Comparison of ENCODE assay signal across 11 cellular contexts in the genomic region with DNA sequence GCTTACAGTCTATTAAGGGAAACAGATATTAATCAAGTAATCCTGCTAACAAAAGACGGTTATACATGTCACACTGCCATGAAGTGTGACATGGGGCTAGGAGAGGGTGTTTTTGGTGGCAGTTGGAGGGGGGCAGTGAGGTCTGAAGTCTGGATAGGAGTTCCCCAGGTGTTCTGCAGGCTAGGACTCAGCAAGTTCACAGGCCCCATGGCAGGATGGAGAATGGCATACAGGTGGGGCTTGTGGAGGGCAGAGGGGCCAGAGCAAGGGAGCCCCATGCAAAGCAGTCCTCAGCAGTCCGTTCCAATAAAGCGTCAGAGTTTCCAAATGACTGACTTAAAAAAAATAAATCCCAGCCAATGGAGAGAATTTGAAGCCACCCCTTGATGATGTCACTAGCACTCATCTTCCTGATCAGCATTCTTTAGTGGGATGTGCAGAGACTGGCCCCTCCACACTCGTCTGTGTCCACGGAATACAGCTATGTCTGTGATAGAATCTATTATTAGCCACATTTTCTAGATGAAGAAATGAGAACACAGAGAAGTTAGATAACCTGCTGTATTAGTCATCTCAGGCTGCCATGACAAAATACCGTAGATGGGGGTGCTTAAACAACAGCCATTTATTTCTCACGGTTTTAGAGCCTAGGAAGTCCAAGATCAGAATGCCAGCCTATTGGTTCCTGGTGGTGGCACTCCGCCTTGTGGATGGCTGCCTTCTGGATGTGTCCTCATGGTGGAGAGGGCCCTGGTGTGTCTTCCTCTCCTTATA. TPM values are rescaled to one million over a fixed set of nuclear protein-coding genes. Genes with fewer than 3 reads are reported as not detected.
DNase-seq lines count a peak whose midpoint lies in the region; ATAC-seq and TF ChIP-seq lines count a peak whose summit lies in the region.
"Had no signal": no experiment of that assay in that cellular context is flagged by ENCODE, and none has a peak within 500 bp of the region (broad histone marks: within the 10 kb centered on the region; RNA-seq: fewer than 3 reads in every experiment).

No MANE protein-coding gene starts in this region.

- H4K20me1 ChIP-seq in osteoblast (ENCODE audit: insufficient read depth, low read length): peaks cover 4% of the 10 kb centered on the region

- no peak overlapping the region for H3K4me3 ChIP-seq in Panc1 (ENCODE audit: low read depth in 2 of 2, low read length in 2 of 2)
- H3K4me3 ChIP-seq in esophagus muscularis mucosa: no peak overlapping the region
- H3K4me3 ChIP-seq in osteoblast (ENCODE audit: insufficient read depth, low read length): no peak overlapping the region

- 61% methylated on average over 8 of the region's 8 CpGs for WGBS in esophagus muscularis mucosa

- peaks cover 15% of the 10 kb centered on the region for H3K4me1 ChIP-seq in Panc1 (ENCODE audit: control insufficient read depth, insufficient read depth, low read length)
- H3K4me1 ChIP-seq in esophagus muscularis mucosa: peaks cover 36 to 52% (median 46%) of the 10 kb centered on the region in 4 donors
- peaks cover 18% of the 10 kb centered on the region for H3K4me1 ChIP-seq in osteoblast (ENCODE audit: insufficient read depth, low read length)

- intact Hi-C loops in Panc1 (cut with micrococcal nuclease; ENCODE audit: unreplicated experiment): no loop called here
- intact Hi-C loops in esophagus muscularis mucosa (cut with DNase I): no loop called here

- POLR2A ChIA-PET in Panc1 (lab: Charles Lee): no interaction called here

- H3K4me2 ChIP-seq in osteoblast (ENCODE audit: insufficient read depth, low read length): peak overlapping the region; percentile 67

- no TSS peak for BruUV-seq in Panc1 (replicated peaks; lab: Mats Ljungman, UMichigan)

- TF ChIP-seq POLR2A in esophagus muscularis mucosa (IDR thresholded peaks at IDR 0.05; ENCODE audit: low read depth): no peak

- H3K27me3 ChIP-seq in Panc1 (ENCODE audit: control insufficient read depth, insufficient read depth, low read length) (0 out of 2 replicates have a peak, but pooled peaks cover 2% of the 10 kb centered on the region), esophagus muscularis mucosa (no peaks in the 10 kb centered on the region), osteoblast (ENCODE audit: insufficient read depth, low read length) (peaks cover 3% of the 10 kb centered on the region)

- no peak for TF ChIP-seq EP300 in esophagus muscularis mucosa (IDR thresholded peaks at IDR 0.05)

- H3K9me3 ChIP-seq in Panc1 (ENCODE audit: control insufficient read depth, insufficient read depth, low read depth, low read length): no peaks in the 10 kb centered on the region
- no peaks in the 10 kb centered on the region for H3K9me3 ChIP-seq in esophagus muscularis mucosa
- no peaks in the 10 kb centered on the region for H3K9me3 ChIP-seq in osteoblast (ENCODE audit: low read depth, low read length)

- in situ Hi-C loops in Panc1 (cut with HindIII; ENCODE audit: low pct_unique_long_range_greater_than_20kb, low sequenced_read_pairs): no loop called here

- no peak for TF ChIP-seq CTCF in Panc1 (IDR thresholded peaks at IDR 0.05)
- no peak for TF ChIP-seq CTCF in esophagus muscularis mucosa (IDR thresholded peaks at IDR 0.05)
- no peak for TF ChIP-seq CTCF in osteoblast (IDR thresholded peaks at IDR 0.05; ENCODE audit: extremely low read depth, low read depth, low read length)

- H2AFZ ChIP-seq in osteoblast (ENCODE audit: low read length): no peak overlapping the region

- H3K36me3 ChIP-seq in Panc1 (ENCODE audit: control insufficient read depth, insufficient read depth, low read length) (no peaks in the 10 kb centered on the region), esophagus muscularis mucosa (peaks cover 0 to 20% (median 17%) of the 10 kb centered on the region in 4 donors), osteoblast (ENCODE audit: insufficient read depth, low read length) (no peaks in the 10 kb centered on the region)

- peak; percentile 28 for DNase-seq in COLO668 (lab: John Stamatoyannopoulos, UW; ENCODE audit: unreplicated experiment)
- DNase-seq in Panc1 (ENCODE audit: low read depth, low spot score): no peak
- DNase-seq in esophagus muscularis mucosa (ENCODE audit: extremely low spot score): no peak
- peak; percentile 88 for DNase-seq in osteoblast (ENCODE audit: insufficient read length, low spot score, missing footprints)
- DNase-seq in NCI-H1092 (lab: John Stamatoyannopoulos, UW): no peak
- no peak for DNase-seq in substantia nigra (lab: John Stamatoyannopoulos, UW)
- DNase-seq: H7, left colon, T-helper 2 cell had no signal

- H3K79me2 ChIP-seq in osteoblast (ENCODE audit: insufficient read depth, low read length): no peaks in the 10 kb centered on the region

- no peak for ATAC-seq in Panc1
- ATAC-seq in GM19023 (IDR thresholded peaks at IDR 0.05; ENCODE audit: unreplicated experiment): no peak
- no peak for ATAC-seq in GM21390 (IDR thresholded peaks at IDR 0.05; ENCODE audit: unreplicated experiment)

- H3K27ac ChIP-seq in Panc1 (ENCODE audit: low read length): peak overlapping the region; percentile 66; the same call in 1 of the 2 replicates
- peak overlapping the region; percentile 84 to 90 (median 89) for H3K27ac ChIP-seq in esophagus muscularis mucosa (replicated peaks in 1 of 4)
- no peak overlapping the region for H3K27ac ChIP-seq in osteoblast (ENCODE audit: low read depth, low read length)
- H3K27ac ChIP-seq in substantia nigra (ENCODE audit: low read depth, low read length, poor library complexity, severe bottlenecking): no peak overlapping the region

- CTCF ChIA-PET in Panc1 (lab: Charles Lee): no interaction called here

RNA-seq across cellular contexts. Expression of a gene that starts 32.6 kb away (rescaled TPM):
- total RNA-seq in Panc1 (2021; ENCODE audit: unreplicated experiment) (27.4 TPM), esophagus muscularis mucosa (10 to 100 TPM; 29.5 to 43.2 (median 33.5) TPM), osteoblast (5.4 and 6.8 TPM in 2 replicates)
- polyA plus RNA-seq in Panc1 (2012; ENCODE audit: insufficient read length): 31.9 TPM

Comparison
In these comparisons a context has a peak if more than half of its experiments do, and no peak if none do; other contexts are left out.
1. DNase-seq: peak in COLO668 (single experiment) and osteoblast (single experiment); none in Panc1 (single experiment), esophagus muscularis mucosa (single experiment), NCI-H1092 (single experiment) and substantia nigra (0 of 49).
2. H3K27ac ChIP-seq: peak in Panc1 (single experiment) and esophagus muscularis mucosa (4 of 4); none in osteoblast (single experiment) and substantia nigra (single experiment).